In the genomic region with DNA sequence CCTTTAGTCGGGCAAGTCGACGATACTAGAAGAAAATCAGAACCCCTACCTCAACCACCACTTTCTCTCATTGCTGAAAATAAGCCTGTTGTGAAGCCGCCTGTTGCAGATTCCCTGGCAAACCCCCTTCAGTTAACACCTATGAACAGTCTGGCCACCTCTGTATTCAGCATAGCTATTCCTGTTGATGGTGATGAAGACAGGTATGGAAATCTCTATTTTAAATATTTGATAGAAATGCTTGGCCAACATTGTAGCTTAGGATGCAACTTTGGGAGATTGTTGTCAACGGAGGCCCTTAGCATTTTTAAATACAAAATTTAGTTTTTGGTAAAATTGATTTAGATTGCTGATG, we compare ENCODE assay signal across 8 cellular contexts. TPM values are rescaled to one million over a fixed set of nuclear protein-coding genes. Genes with fewer than 3 reads are reported as not detected.
DNase-seq lines count a peak whose midpoint lies in the region; ATAC-seq, FAIRE-seq and TF ChIP-seq lines count a peak whose summit lies in the region.

No MANE protein-coding gene starts in this region.

- ATAC-seq in activated CD4-positive, alpha-beta T cell treated with anti-CD3 and anti-CD28 coated beads for 36 hours: no peak
- no peak for ATAC-seq in activated naive CD4-positive, alpha-beta T cell treated with anti-CD3 and anti-CD28 coated beads, Interleukin-2, amount 50 U/mL, for 72 hours
- ATAC-seq in thoracic aorta (ENCODE audit: insufficient number of reproducible peaks, low FRiP score, low read depth) (no peak), GM21526 (IDR thresholded peaks at IDR 0.05; ENCODE audit: low FRiP score, unreplicated experiment) (no peak)

- H3K4me1 ChIP-seq in kidney (ENCODE audit: control insufficient read depth in 1 of 2, insufficient read depth in 1 of 2, low read depth in 1 of 2, low read length in 2 of 2): peaks cover 5 to 11% of the 10 kb centered on the region in 2 donors
- H3K4me1 ChIP-seq in thoracic aorta (ENCODE audit: control insufficient read depth in 1 of 2, low read depth in 2 of 2): peaks cover 15 to 32% of the 10 kb centered on the region in 2 donors

- H3K9ac ChIP-seq in kidney (ENCODE audit: low read length in 2 of 2): peak overlapping the region; percentile 83 to 99

- H3K36me3 Mint-ChIP-seq in activated CD4-positive, alpha-beta T cell treated with anti-CD3 and anti-CD28 coated beads for 36 hours (ENCODE audit: low read depth): peaks cover 34% of the 10 kb centered on the region
- peaks cover 19 to 32% of the 10 kb centered on the region in 2 donors for H3K36me3 Mint-ChIP-seq in activated naive CD4-positive, alpha-beta T cell treated with anti-CD3 and anti-CD28 coated beads, Interleukin-2, amount 50 U/mL, for 72 hours

- DNase-seq in activated CD4-positive, alpha-beta T cell treated with anti-CD3 and anti-CD28 coated beads for 36 hours: no peak
- DNase-seq in activated CD4-positive, alpha-beta T cell treated with anti-CD3 and anti-CD28 coated beads for 4 hours: no peak
- no peak for DNase-seq in activated naive CD4-positive, alpha-beta T cell treated with anti-CD3 and anti-CD28 coated beads, Interleukin-2, amount 50 U/mL, for 72 hours (ENCODE audit: low spot score in 2 of 2)
- DNase-seq in kidney: no peak
- no peak for DNase-seq in thoracic aorta (ENCODE audit: low spot score)
- no peak for DNase-seq in kidney glomerular epithelial cell (lab: John Stamatoyannopoulos, UW)
- DNase-seq in COLO668 (lab: John Stamatoyannopoulos, UW; ENCODE audit: unreplicated experiment): no peak

- H3K27ac ChIP-seq in kidney (ENCODE audit: low read depth in 2 of 2, low read length in 2 of 2): peak overlapping the region; percentile 99 to 100
- peak overlapping the region in 1 of 2 donors; percentile 97 for H3K27ac ChIP-seq in thoracic aorta

- intact Hi-C loops in activated CD4-positive, alpha-beta T cell treated with anti-CD3 and anti-CD28 coated beads for 36 hours (cut with DNase I, micrococcal nuclease): loop anchor here in 1 of 2 experiments (5.0 to 10.0 kb wide), 3 partner anchors 124 to 454 kb away; a partner anchor contains a TSS
- intact Hi-C loops in kidney (cut with DNase I): loop anchor here (10.0 kb wide), 1 partner anchor 84 kb away; no protein-coding TSS in a partner anchor

- H3K4me1 Mint-ChIP-seq in activated CD4-positive, alpha-beta T cell treated with anti-CD3 and anti-CD28 coated beads for 36 hours: peaks cover 46% of the 10 kb centered on the region

- POLR2A ChIA-PET in activated CD4-positive, alpha-beta T cell treated with anti-CD3 and anti-CD28 coated beads for 36 hours (lab: Charles Lee): interaction anchor here (0.7 kb wide), 1 partner anchor 1324 kb away, joined by 4 read pairs; no protein-coding TSS in a partner anchor

- H3K27me3 Mint-ChIP-seq in activated CD4-positive, alpha-beta T cell treated with anti-CD3 and anti-CD28 coated beads for 36 hours: no peaks in the 10 kb centered on the region

- H3K4me3 ChIP-seq in kidney (ENCODE audit: low read length in 2 of 2): peak overlapping the region; percentile 84 to 94
- H3K4me3 ChIP-seq in thoracic aorta: peak overlapping the region; percentile 85

- TF ChIP-seq CTCF in kidney (IDR thresholded peaks at IDR 0.05; ENCODE audit: borderline replicate concordance, extremely low read depth, insufficient read depth) (no peak), thoracic aorta (IDR thresholded peaks at IDR 0.05) (no peak)

- no peaks in the 10 kb centered on the region for H3K36me3 ChIP-seq in kidney (ENCODE audit: control insufficient read depth in 1 of 2, insufficient read depth in 2 of 2, low read length in 2 of 2)
- no peaks in the 10 kb centered on the region for H3K36me3 ChIP-seq in thoracic aorta

- peak overlapping the region; percentile 77 for H3K4me3 Mint-ChIP-seq in activated CD4-positive, alpha-beta T cell treated with anti-CD3 and anti-CD28 coated beads for 36 hours

- CTCF ChIA-PET in activated CD4-positive, alpha-beta T cell treated with anti-CD3 and anti-CD28 coated beads for 36 hours (lab: Charles Lee): interaction anchor here (0.8 to 2.7 kb wide), 5 partner anchors 15 to 122 kb away, joined by 3 to 14 read pairs (median 7); no protein-coding TSS in a partner anchor

- no peaks in the 10 kb centered on the region for H3K27me3 ChIP-seq in thoracic aorta (replicated peaks; ENCODE audit: insufficient read depth)

- FAIRE-seq in kidney (lab: Jason Lieb, UNC): no peak

- H3K9me3 Mint-ChIP-seq in activated CD4-positive, alpha-beta T cell treated with anti-CD3 and anti-CD28 coated beads for 36 hours (ENCODE audit: low read depth): no peaks in the 10 kb centered on the region
- no peaks in the 10 kb centered on the region for H3K9me3 Mint-ChIP-seq in activated naive CD4-positive, alpha-beta T cell treated with anti-CD3 and anti-CD28 coated beads, Interleukin-2, amount 50 U/mL, for 72 hours

- H3K27ac Mint-ChIP-seq in activated CD4-positive, alpha-beta T cell treated with anti-CD3 and anti-CD28 coated beads for 36 hours: peak overlapping the region; percentile 74
- H3K27ac Mint-ChIP-seq in activated naive CD4-positive, alpha-beta T cell treated with anti-CD3 and anti-CD28 coated beads, Interleukin-2, amount 50 U/mL, for 72 hours: peak overlapping the region; percentile 36 to 98

- H3K9me3 ChIP-seq in kidney (ENCODE audit: control insufficient read depth in 1 of 2, low read length in 2 of 2) (no peaks in the 10 kb centered on the region), thoracic aorta (no peaks in the 10 kb centered on the region)

RNA-seq across cellular contexts. Expression of a gene that starts 3.0 kb away (rescaled TPM):
- 10 to 100 TPM; 12.0 to 20.2 TPM for total RNA-seq in activated CD4-positive, alpha-beta T cell treated with anti-CD3 and anti-CD28 coated beads for 36 hours
- 10 to 100 TPM; 12.2 to 28.8 TPM for total RNA-seq in activated naive CD4-positive, alpha-beta T cell treated with anti-CD3 and anti-CD28 coated beads, Interleukin-2, amount 50 U/mL, for 72 hours
- 25.3 TPM for total RNA-seq in kidney
- polyA plus RNA-seq in kidney (ENCODE audit: insufficient read depth, low read depth, low replicate concordance): 13.4 TPM
- total RNA-seq in thoracic aorta: 10 to 100 TPM; 22.2 to 35.8 TPM
